In genomic region chr1:58904299-58905125, GRCh38 we compare ENCODE assay signal across 8 cellular contexts.
DNase-seq lines count a peak whose midpoint lies in the region; ATAC-seq and TF ChIP-seq lines count a peak whose summit lies in the region.

No MANE protein-coding gene starts in this region.

- H3K27ac ChIP-seq in GM23338 (ENCODE audit: low read depth) (no peak overlapping the region), skin epidermis (peak overlapping the region; percentile 77 to 99 (median 96))

- no peaks in the 10 kb centered on the region for H3F3A ChIP-seq in GM23338 (replicated peaks; ENCODE audit: low read depth)

- H4K20me1 ChIP-seq in GM23338 (replicated peaks; ENCODE audit: insufficient read depth): no peaks in the 10 kb centered on the region

- peak overlapping the region; percentile 97 for H2AFZ ChIP-seq in GM23338

- H3K36me3 ChIP-seq in GM23338 (ENCODE audit: insufficient read depth): no peaks in the 10 kb centered on the region

- H3K27ac Mint-ChIP-seq in GM23338: no peak overlapping the region
- H3K27ac Mint-ChIP-seq in activated CD4-positive, alpha-beta memory T cell treated with anti-CD3 and anti-CD28 coated beads, Interleukin-2, amount 10 ng/mL, durations not matched to agents 7 days and 5 days: peak overlapping the region; percentile 72
- no peak overlapping the region for H3K27ac Mint-ChIP-seq in glutamatergic neuron (ENCODE audit: unreplicated experiment)

- POLR2A ChIA-PET in activated CD4-positive, alpha-beta memory T cell treated with anti-CD3 and anti-CD28 coated beads, Interleukin-2, amount 10 ng/mL, durations not matched to agents 7 days and 5 days (lab: Charles Lee): no interaction called here

- peak overlapping the region; percentile 74 for H3K4me3 ChIP-seq in GM23338
- peak overlapping the region; percentile 26 to 53 (median 45) for H3K4me3 ChIP-seq in skin epidermis

- H3K4me1 ChIP-seq in GM23338 (ENCODE audit: insufficient read depth): 0 out of 2 replicates have a peak, but pooled peaks cover 4% of the 10 kb centered on the region

- peaks cover 8% of the 10 kb centered on the region; the same call in 1 of the 2 replicates for H3K27me3 ChIP-seq in GM23338 (ENCODE audit: insufficient read depth)

- no peaks in the 10 kb centered on the region for H3K9me3 Mint-ChIP-seq in GM23338
- no peaks in the 10 kb centered on the region for H3K9me3 Mint-ChIP-seq in activated CD4-positive, alpha-beta memory T cell treated with anti-CD3 and anti-CD28 coated beads, Interleukin-2, amount 10 ng/mL, durations not matched to agents 7 days and 5 days
- peaks cover 5% of the 10 kb centered on the region for H3K9me3 Mint-ChIP-seq in glutamatergic neuron (ENCODE audit: unreplicated experiment)

- H3K4me3 Mint-ChIP-seq in GM23338: peak overlapping the region; percentile 77
- peak overlapping the region; percentile 73 for H3K4me3 Mint-ChIP-seq in activated CD4-positive, alpha-beta memory T cell treated with anti-CD3 and anti-CD28 coated beads, Interleukin-2, amount 10 ng/mL, durations not matched to agents 7 days and 5 days
- H3K4me3 Mint-ChIP-seq in glutamatergic neuron (ENCODE audit: unreplicated experiment): peak overlapping the region; percentile 72

- CTCF ChIA-PET in activated CD4-positive, alpha-beta memory T cell treated with anti-CD3 and anti-CD28 coated beads, Interleukin-2, amount 10 ng/mL, durations not matched to agents 7 days and 5 days (lab: Charles Lee): no interaction called here

- TF ChIP-seq CTCF in GM23338 (conservative IDR thresholded peaks at IDR 0.05; ENCODE audit: low read depth in 2 of 2) (no peak), glutamatergic neuron (IDR thresholded peaks at IDR 0.05; ENCODE audit: partially characterized antibody, unreplicated experiment) (no peak)

- H3K36me3 Mint-ChIP-seq in GM23338 (ENCODE audit: low read depth) (no peaks in the 10 kb centered on the region), glutamatergic neuron (ENCODE audit: unreplicated experiment) (no peaks in the 10 kb centered on the region)
- no peaks in the 10 kb centered on the region for H3K36me3 Mint-ChIP-seq in activated CD4-positive, alpha-beta memory T cell treated with anti-CD3 and anti-CD28 coated beads, Interleukin-2, amount 10 ng/mL, durations not matched to agents 7 days and 5 days (ENCODE audit: low read depth)

- peak overlapping the region; percentile 88 for H3K4me2 ChIP-seq in GM23338

- H3K4me1 Mint-ChIP-seq in GM23338 (peaks cover 14% of the 10 kb centered on the region), glutamatergic neuron (ENCODE audit: low read depth, unreplicated experiment) (peaks cover 8% of the 10 kb centered on the region)
- H3K4me1 Mint-ChIP-seq in activated CD4-positive, alpha-beta memory T cell treated with anti-CD3 and anti-CD28 coated beads, Interleukin-2, amount 10 ng/mL, durations not matched to agents 7 days and 5 days: peaks cover 17% of the 10 kb centered on the region

- H3K27me3 Mint-ChIP-seq in GM23338 (ENCODE audit: insufficient read depth, low read depth, poor library complexity) (peaks cover 3% of the 10 kb centered on the region), glutamatergic neuron (ENCODE audit: unreplicated experiment) (peaks cover 2% of the 10 kb centered on the region)
- H3K27me3 Mint-ChIP-seq in activated CD4-positive, alpha-beta memory T cell treated with anti-CD3 and anti-CD28 coated beads, Interleukin-2, amount 10 ng/mL, durations not matched to agents 7 days and 5 days: peaks cover 1% of the 10 kb centered on the region

- DNase-seq in GM23338 (ENCODE audit: low spot score): no peak
- no peak for DNase-seq in activated CD4-positive, alpha-beta memory T cell treated with anti-CD3 and anti-CD28 coated beads, Interleukin-2, amount 10 ng/mL, durations not matched to agents 7 days and 5 days
- no peak for DNase-seq in glutamatergic neuron
- no peak for DNase-seq in cortex of kidney (lab: John Stamatoyannopoulos, UW)
- no peak for DNase-seq in DMS79 treated with DMSO at 0.1 percent for 48 hours (lab: John Stamatoyannopoulos, UW)

- H3K79me2 ChIP-seq in GM23338 (replicated peaks; ENCODE audit: insufficient read depth): no peaks in the 10 kb centered on the region

- ATAC-seq in GM23338: no peak
- no peak for ATAC-seq in HG03045 (IDR thresholded peaks at IDR 0.05; ENCODE audit: unreplicated experiment)
- ATAC-seq in HG03025 (IDR thresholded peaks at IDR 0.05; ENCODE audit: low FRiP score, unreplicated experiment): no peak

- H3K9me2 ChIP-seq in GM23338 (ENCODE audit: insufficient read depth): no peaks in the 10 kb centered on the region

TF ChIP-seq in GM23338, 12 proteins besides CTCF, POLR2A, EP300 and RAD21 (continues in another document):
- TF ChIP-seq EZH2 (IDR thresholded peaks at IDR 0.05; ENCODE audit: low read depth, unreplicated experiment) (no peak), CREB1 (CRISPR knock-in tag; IDR thresholded peaks at IDR 0.05; ENCODE audit: low read depth) (no peak), STAT1 (IDR thresholded peaks at IDR 0.05; ENCODE audit: unreplicated experiment) (no peak), ZNF462 (CRISPR knock-in tag; IDR thresholded peaks at IDR 0.05) (no peak), EZH2phosphoT487 (IDR thresholded peaks at IDR 0.05; ENCODE audit: unreplicated experiment) (no peak)
